ENCODE assay signal across 8 cellular contexts in genomic region chr3:53495518-53496501, GRCh38. TPM values are rescaled to one million over a fixed set of nuclear protein-coding genes. Genes with fewer than 3 reads are reported as not detected.
DNase-seq lines count a peak whose midpoint lies in the region; ATAC-seq and TF ChIP-seq lines count a peak whose summit lies in the region.

No MANE protein-coding gene starts in this region.

- H4K20me1 ChIP-seq in neural cell (ENCODE audit: insufficient read depth) = no peaks in the 10 kb centered on the region

- no peak for TF ChIP-seq RAD21 in neural cell (conservative IDR thresholded peaks at IDR 0.05)

- H3K4me2 ChIP-seq in neural cell (ENCODE audit: low read length) = peak overlapping the region; percentile 82

- H3K9me3 ChIP-seq in esophagus (ENCODE audit: control insufficient read depth in 2 of 2, insufficient read depth in 1 of 2, low read depth in 1 of 2, low read length in 1 of 2) = no peaks in the 10 kb centered on the region
- no peaks in the 10 kb centered on the region for H3K9me3 ChIP-seq in neural cell (ENCODE audit: low read length)

- no peaks in the 10 kb centered on the region for H3K79me2 ChIP-seq in neural cell (replicated peaks; ENCODE audit: insufficient read depth, low read length)

- 9 to 12% methylated on average over 57 of the region's 57 CpGs for WGBS in esophagus, 2 donors

- H3K36me3 ChIP-seq in esophagus (ENCODE audit: control insufficient read depth in 2 of 2, insufficient read depth in 2 of 2, low read length in 1 of 2) = no peaks in the 10 kb centered on the region
- H3K36me3 ChIP-seq in neural cell (ENCODE audit: insufficient read depth, low read length) = no peaks in the 10 kb centered on the region

- H3K9ac ChIP-seq in neural cell (ENCODE audit: low read length) = peak overlapping the region; percentile 63

- H2AFZ ChIP-seq in neural cell (ENCODE audit: low read depth, low read length) = peak overlapping the region; percentile 33

- H3K27me3 ChIP-seq in esophagus (ENCODE audit: control insufficient read depth in 1 of 2, insufficient read depth in 2 of 2, low read length in 2 of 2) (peaks cover 0 to 10% of the 10 kb centered on the region in 2 donors), neural cell (ENCODE audit: insufficient read depth, low read depth, low read length) (peaks cover 24% of the 10 kb centered on the region)

- peaks cover 11 to 15% of the 10 kb centered on the region in 2 donors for H3K4me1 ChIP-seq in esophagus (ENCODE audit: control insufficient read depth in 2 of 2, insufficient read depth in 2 of 2, low read length in 1 of 2)

- no peaks in the 10 kb centered on the region for H3F3A ChIP-seq in neural cell (ENCODE audit: insufficient read depth, low read length, poor library complexity, severe bottlenecking)

- ATAC-seq in GM21528 (IDR thresholded peaks at IDR 0.05; ENCODE audit: low FRiP score, unreplicated experiment) (no peak), left lobe of liver (no peak), HG03095 (IDR thresholded peaks at IDR 0.05; ENCODE audit: unreplicated experiment) (no peak), GM21619 (IDR thresholded peaks at IDR 0.05; ENCODE audit: unreplicated experiment) (no peak)

- H3K4me3 ChIP-seq in esophagus (ENCODE audit: low read depth in 1 of 2, low read length in 2 of 2) (peak overlapping the region; percentile 40 to 75), neural cell (ENCODE audit: low read length) (peak overlapping the region; percentile 92)

- POLR2A ChIA-PET in GM10248 (lab: Yijun Ruan, JAX) = interaction anchor here (0.6 kb wide), 1 partner anchor 12 kb away, joined by 3 read pairs; no protein-coding TSS in a partner anchor

- no peak overlapping the region for H3K27ac ChIP-seq in esophagus (ENCODE audit: low read depth in 2 of 2, low read length in 1 of 2)
- H3K27ac ChIP-seq in neural cell (ENCODE audit: low read length) = peak overlapping the region; percentile 15

- peak; percentile 10 for TF ChIP-seq EP300 in neural cell (conservative IDR thresholded peaks at IDR 0.05; ENCODE audit: poor library complexity, severe bottlenecking)

- TF ChIP-seq CTCF in GM10248 (IDR thresholded peaks at IDR 0.05; ENCODE audit: control extremely low read depth, extremely low read depth, low read depth, missing control alignments) (no peak), neural cell (IDR thresholded peaks at IDR 0.05; ENCODE audit: poor library complexity, severe bottlenecking) (no peak)

- no peaks in the 10 kb centered on the region for H3K9me2 ChIP-seq in neural cell (ENCODE audit: insufficient read depth, low read length)

- CTCF ChIA-PET in GM10248 (lab: Yijun Ruan, JAX) = no interaction called here

- DNase-seq in GM10248 (ENCODE audit: extremely low spot score) (peak; percentile 31), NCI-H526 treated with DMSO at 0.1 percent for 48 hours (lab: John Stamatoyannopoulos, UW) (peak; percentile 75), left lobe of liver (ENCODE audit: low spot score) (no peak)

TF ChIP-seq in neural cell, 6 proteins besides CTCF, POLR2A, EP300 and RAD21:
- no peak for TF ChIP-seq POLR2AphosphoS5 (IDR thresholded peaks at IDR 0.05)
- TF ChIP-seq MXI1 (conservative IDR thresholded peaks at IDR 0.05; ENCODE audit: poor library complexity, severe bottlenecking) = peak; percentile 79
- TF ChIP-seq SMC3 (conservative IDR thresholded peaks at IDR 0.05; ENCODE audit: poor library complexity) = no peak
- TF ChIP-seq TAF1 (IDR thresholded peaks at IDR 0.05; ENCODE audit: low read depth) = peak; percentile 57
- TF ChIP-seq EZH2 (IDR thresholded peaks at IDR 0.05; ENCODE audit: borderline replicate concordance, insufficient read depth, low read length, poor library complexity, severe bottlenecking) = no peak

RNA-seq across cellular contexts. Expression of gene CACNA1D, which starts 1.4 kb away (rescaled TPM):
- polyA plus RNA-seq in esophagus (under 1 TPM; 0.38 to 0.61 TPM), neural cell (22.5 and 24.9 TPM in 2 replicates)
- 43.1 and 56.5 TPM in 2 replicates for polyA minus RNA-seq in neural cell
- 8.0 TPM for total RNA-seq in left lobe of liver

Comparison
In these comparisons a context has a peak if more than half of its experiments do, and no peak if none do; other contexts are left out.
1. RNA of gene CACNA1D, which starts 1.4 kb away (polyA plus RNA-seq): 22.5 to 24.9 TPM in neural cell; 0.38 to 0.61 TPM in esophagus; every median in the first group is over 10 times any median in the second.